ENCODE assay signal across 24 cellular contexts in the genomic region with DNA sequence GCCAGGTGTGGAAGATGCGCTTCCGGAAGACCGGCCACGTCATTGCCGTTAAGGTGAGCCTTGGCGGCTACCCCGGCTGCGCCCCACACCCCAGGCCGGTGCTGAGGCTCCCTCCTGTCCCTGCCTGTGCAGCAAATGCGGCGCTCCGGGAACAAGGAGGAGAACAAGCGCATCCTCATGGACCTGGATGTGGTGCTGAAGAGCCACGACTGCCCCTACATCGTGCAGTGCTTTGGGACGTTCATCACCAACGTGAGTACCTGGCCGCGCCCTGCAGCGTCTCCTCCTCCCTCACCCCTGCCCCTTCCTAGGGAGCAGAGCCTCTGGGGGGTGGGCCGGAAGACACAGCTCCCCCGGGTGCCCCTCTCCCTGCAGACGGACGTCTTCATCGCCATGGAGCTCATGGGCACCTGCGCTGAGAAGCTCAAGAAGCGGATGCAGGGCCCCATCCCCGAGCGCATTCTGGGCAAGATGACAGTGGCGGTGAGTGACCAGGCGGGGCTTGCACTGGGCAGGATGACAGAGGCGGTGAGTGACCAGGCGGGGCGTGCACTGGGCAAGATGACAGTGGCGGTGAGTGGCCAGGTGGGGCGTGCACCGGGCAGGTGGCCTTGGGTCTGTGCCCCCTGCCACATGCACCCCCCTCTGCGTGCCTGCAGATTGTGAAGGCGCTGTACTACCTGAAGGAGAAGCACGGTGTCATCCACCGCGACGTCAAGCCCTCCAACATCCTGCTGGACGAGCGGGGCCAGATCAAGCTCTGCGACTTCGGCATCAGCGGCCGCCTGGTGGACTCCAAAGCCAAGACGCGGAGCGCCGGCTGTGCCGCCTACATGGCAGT. TPM values are rescaled to one million over a fixed set of nuclear protein-coding genes. Genes with fewer than 3 reads are reported as not detected.
DNase-seq lines count a peak whose midpoint lies in the region; ATAC-seq and TF ChIP-seq lines count a peak whose summit lies in the region.
"Had no signal": no experiment of that assay in that cellular context is flagged by ENCODE, and none has a peak within 500 bp of the region (broad histone marks: within the 10 kb centered on the region; RNA-seq: fewer than 3 reads in every experiment).

No MANE protein-coding gene starts in this region.

- H3K27ac Mint-ChIP-seq in chondrocyte (ENCODE audit: unreplicated experiment) (no peak overlapping the region), type B pancreatic cell (no peak overlapping the region)
- H3K27ac Mint-ChIP-seq: CD14-positive monocyte, H9 had no signal

- no peak overlapping the region for H3K4me2 ChIP-seq in mammary epithelial cell (ENCODE audit: insufficient read depth, low read depth, low read length)

- H3K27me3 ChIP-seq in mammary epithelial cell (ENCODE audit: insufficient read depth, low read length), result peaks cover 3% of the 10 kb centered on the region
- H3K27me3 ChIP-seq in breast epithelium, result peaks cover 0 to 5% of the 10 kb centered on the region in 2 donors

- H3K4me1 Mint-ChIP-seq in chondrocyte (ENCODE audit: low read depth) (peaks cover 8% of the 10 kb centered on the region), type B pancreatic cell (ENCODE audit: unreplicated experiment) (peaks cover 2% of the 10 kb centered on the region)

- WGBS in mammary epithelial cell (ENCODE audit: low coverage, missing lambda C conversion rate), result 91% methylated on average over 19 of the region's 54 CpGs

- H3K27me3 Mint-ChIP-seq in chondrocyte (ENCODE audit: low read depth), result no peaks in the 10 kb centered on the region
- H3K27me3 Mint-ChIP-seq in type B pancreatic cell, result peaks cover 14% of the 10 kb centered on the region

- peaks cover 14% of the 10 kb centered on the region for H3K36me3 Mint-ChIP-seq in chondrocyte (ENCODE audit: low read depth)
- H3K36me3 Mint-ChIP-seq in type B pancreatic cell, result peaks cover 4% of the 10 kb centered on the region

- no peak for TF ChIP-seq POLR2A in breast epithelium (IDR thresholded peaks at IDR 0.05)

- CTCF ChIA-PET in mammary epithelial cell (lab: Charles Lee; ENCODE audit: low non-redundant PET), result no interaction called here

- intact Hi-C loops in mammary epithelial cell (cut with micrococcal nuclease) (no loop called here), breast epithelium (cut with DNase I; ENCODE audit: low total_unique reads) (no loop called here), mucosa of descending colon (cut with DNase I, micrococcal nuclease) (no loop called here)

- H3K9me3 ChIP-seq in mammary epithelial cell (replicated peaks; ENCODE audit: insufficient read depth, low read length) (no peaks in the 10 kb centered on the region), breast epithelium (no peaks in the 10 kb centered on the region), mucosa of descending colon (no peaks in the 10 kb centered on the region)

- no peak overlapping the region for H3K4me3 ChIP-seq in mammary epithelial cell (replicated peaks in 1 of 3; ENCODE audit: insufficient read depth in 1 of 3, low read depth in 2 of 3, low read length in 3 of 3)
- no peak overlapping the region for H3K4me3 ChIP-seq in breast epithelium
- no peak overlapping the region for H3K4me3 ChIP-seq in mucosa of descending colon
- H3K4me3 ChIP-seq: GM23248 had no signal

- dilution Hi-C loops in mammary epithelial cell (cut with HindIII; ENCODE audit: low sequenced_read_pairs), result no loop called here

- H3K4me1 ChIP-seq in mammary epithelial cell (ENCODE audit: insufficient read depth, low read length) (peaks cover 3% of the 10 kb centered on the region), breast epithelium (peaks cover 0 to 3% of the 10 kb centered on the region in 2 donors), mucosa of descending colon (ENCODE audit: low read depth) (peaks cover under 1% of the 10 kb centered on the region)

- peaks cover 30% of the 10 kb centered on the region for H3K79me2 ChIP-seq in mammary epithelial cell (ENCODE audit: insufficient read depth, low read length)

- BruUV-seq in mammary epithelial cell (replicated peaks; lab: Mats Ljungman, UMichigan), result TSS peak; percentile 6

- no peaks in the 10 kb centered on the region for H3K36me3 ChIP-seq in mammary epithelial cell (ENCODE audit: insufficient read depth, low read length)
- peaks cover 27% of the 10 kb centered on the region for H3K36me3 ChIP-seq in breast epithelium
- peaks cover 20% of the 10 kb centered on the region for H3K36me3 ChIP-seq in mucosa of descending colon (ENCODE audit: low read depth)

- DNase-seq in mammary epithelial cell (no peak), breast epithelium (ENCODE audit: low spot score in 2 of 2) (no peak), chondrocyte (ENCODE audit: low spot score) (peak; percentile 92), mucosa of descending colon (peak in 2 of 3 donors; percentile 26 to 51), type B pancreatic cell (ENCODE audit: extremely low spot score, unreplicated experiment) (peak; percentile 66), hippocampal formation (lab: John Stamatoyannopoulos, UW) (no peak), NCI-H1436 (lab: John Stamatoyannopoulos, UW) (no peak)
- DNase-seq: ACHN, DMS53, GF-D8, GM23248, H9, KBM-7, MM.1S, NCI-H1048, NCI-H1436 treated with DMSO at 0.1 percent for 48 hours, NCI-H1930, NCI-H2227 treated with DMSO at 0.1 percent for 48 hours, NCI-H524 treated with DMSO at 0.1 percent for 48 hours, OCI-M1, SHP77 had no signal

- no peak overlapping the region for H2AFZ ChIP-seq in mammary epithelial cell (ENCODE audit: low read depth, low read length)
- H2AFZ ChIP-seq: GM23248 had no signal

- TF ChIP-seq CTCF in mammary epithelial cell (conservative IDR thresholded peaks at IDR 0.05 in 1 of 2, IDR thresholded peaks at IDR 0.05 in 1 of 2; ENCODE audit: extremely low read depth in 1 of 2, insufficient read depth in 1 of 2, low read depth in 1 of 2, low read length in 2 of 2) (no peak), breast epithelium (IDR thresholded peaks at IDR 0.05) (no peak), chondrocyte (IDR thresholded peaks at IDR 0.05) (no peak), mucosa of descending colon (IDR thresholded peaks at IDR 0.05) (no peak), type B pancreatic cell (conservative IDR thresholded peaks at IDR 0.05) (no peak)

- in situ Hi-C loops in mammary epithelial cell (cut with MboI; ENCODE audit: low sequenced_read_pairs in 2 of 2), result no loop called here

- no peak overlapping the region for H3K9ac ChIP-seq in mammary epithelial cell (ENCODE audit: insufficient read depth, low read length)
- H3K9ac ChIP-seq: GM23248 had no signal

- H3K9me3 Mint-ChIP-seq in chondrocyte (ENCODE audit: low read depth) (no peaks in the 10 kb centered on the region), type B pancreatic cell (no peaks in the 10 kb centered on the region)
- H3K9me3 Mint-ChIP-seq: H9 had no signal

- no peak for ATAC-seq in mucosa of descending colon
- ATAC-seq in GM19035 (IDR thresholded peaks at IDR 0.05; ENCODE audit: unreplicated experiment), result no peak

- H3K4me3 Mint-ChIP-seq in chondrocyte (ENCODE audit: unreplicated experiment) (no peak overlapping the region), type B pancreatic cell (no peak overlapping the region)
- H3K4me3 Mint-ChIP-seq: CD14-positive monocyte, H9 had no signal

- no peaks in the 10 kb centered on the region for H4K20me1 ChIP-seq in mammary epithelial cell (ENCODE audit: insufficient read depth, low read length)

- H3K27ac ChIP-seq in mammary epithelial cell (ENCODE audit: insufficient read depth, low read depth, low read length), result no peak overlapping the region
- no peak overlapping the region for H3K27ac ChIP-seq in breast epithelium
- H3K27ac ChIP-seq: 22Rv1, GM23248 had no signal

RNA-seq across cellular contexts. Expression of gene TGFBR3L, which starts 4.1 kb away (rescaled TPM):
- 1 to 10 TPM; 1.2 to 1.4 TPM for total RNA-seq in mammary epithelial cell
- polyA plus RNA-seq in mammary epithelial cell, result 0.23 TPM
- not detected for polyA minus RNA-seq in mammary epithelial cell
- total RNA-seq in breast epithelium, result 1 to 10 TPM in 1 of 3 donors, not detected in 2; 2.3 TPM
- total RNA-seq in chondrocyte, result 8.1 to 11.6 TPM (median 11.2 TPM) in 3 replicates
- total RNA-seq in mucosa of descending colon, result under 1 TPM in 1 of 3 donors, not detected in 2; 0.79 TPM
- 1.1 and 2.4 TPM in 2 replicates for total RNA-seq in type B pancreatic cell (ENCODE audit: low replicate concordance)
- polyA plus RNA-seq: CD14-positive monocyte had no signal

RNA-seq across cellular contexts. Expression of gene MAP2K7, which starts 6.9 kb away (rescaled TPM):
- 10 to 100 TPM; 11.3 to 33.3 TPM for total RNA-seq in mammary epithelial cell
- polyA plus RNA-seq in mammary epithelial cell, result 10.7 TPM
- 4.9 TPM for polyA minus RNA-seq in mammary epithelial cell
- total RNA-seq in breast epithelium, result 10 to 100 TPM; 13.3 to 17.1 (median 13.8) TPM
- total RNA-seq in chondrocyte, result 24.4 to 27.5 TPM (median 25.7 TPM) in 3 replicates
- total RNA-seq in mucosa of descending colon, result 10 to 100 TPM; 31.5 to 49.2 (median 41.7) TPM
- total RNA-seq in type B pancreatic cell (ENCODE audit: low replicate concordance), result 38.2 and 42.2 TPM in 2 replicates

RNA-seq across cellular contexts. Expression of gene SNAPC2, which starts 9.6 kb away (rescaled TPM):
- total RNA-seq in mammary epithelial cell (10 to 100 TPM; 11.2 to 27.2 TPM), breast epithelium (10 to 100 TPM; 13.8 to 14.8 (median 13.8) TPM), chondrocyte (17.1 to 27.9 TPM (median 26.4 TPM) in 3 replicates), mucosa of descending colon (10 to 100 TPM; 10.7 to 22.1 (median 14.7) TPM), type B pancreatic cell (ENCODE audit: low replicate concordance) (13.7 and 15.0 TPM in 2 replicates)
- 11.5 TPM for polyA plus RNA-seq in mammary epithelial cell
- polyA minus RNA-seq in mammary epithelial cell, result 1.6 TPM

RNA-seq across cellular contexts. Expression of gene CTXN1, which starts 15.4 kb away (rescaled TPM):
- total RNA-seq in mammary epithelial cell (10 to 100 TPM in 1 of 2 donors, 1 to 10 TPM in 1; 3.3 to 13.3 TPM), breast epithelium (1 to 10 TPM in 2 of 3 donors, under 1 TPM in 1; 0.32 to 9.5 (median 5.6) TPM), chondrocyte (21.8 to 41.5 TPM (median 36.0 TPM) in 3 replicates), mucosa of descending colon (10 to 100 TPM in 1 of 3 donors, 1 to 10 TPM in 1, under 1 TPM in 1; 0.69 to 28.3 (median 1.9) TPM), type B pancreatic cell (ENCODE audit: low replicate concordance) (50.0 and 57.8 TPM in 2 replicates)
- 2.1 TPM for polyA plus RNA-seq in mammary epithelial cell
- 0.36 TPM for polyA minus RNA-seq in mammary epithelial cell
- polyA plus RNA-seq: CD14-positive monocyte had no signal

RNA-seq across cellular contexts. Expression of gene LRRC8E, which starts 22.2 kb away (rescaled TPM):
- 10 to 100 TPM in 1 of 2 donors, 1 to 10 TPM in 1; 8.5 to 14.2 TPM for total RNA-seq in mammary epithelial cell
- 6.5 TPM for polyA plus RNA-seq in mammary epithelial cell
- polyA minus RNA-seq in mammary epithelial cell, result 11.8 TPM
- total RNA-seq in breast epithelium, result 10 to 100 TPM in 1 of 3 donors, 1 to 10 TPM in 2; 1.4 to 15.1 (median 6.6) TPM
- 1.9 to 6.9 TPM (median 4.8 TPM) in 3 replicates for total RNA-seq in chondrocyte
- total RNA-seq in mucosa of descending colon, result 1 to 10 TPM in 2 of 3 donors, under 1 TPM in 1; 0.32 to 1.5 (median 1.3) TPM
- 4.3 and 7.4 TPM in 2 replicates for total RNA-seq in type B pancreatic cell (ENCODE audit: low replicate concordance)
- polyA plus RNA-seq: CD14-positive monocyte had no signal

Comparison
In these comparisons a context has a peak if more than half of its experiments do, and no peak if none do; other contexts are left out.
1. DNase-seq: peak in chondrocyte (single experiment), mucosa of descending colon (2 of 3) and type B pancreatic cell (single experiment); none in mammary epithelial cell (single experiment), breast epithelium (0 of 2), hippocampal formation (0 of 2) and NCI-H1436 (single experiment).